8 cellular contexts compared by ENCODE assay signal in genomic region chr16:70253291-70254094, GRCh38. TPM values are rescaled to one million over a fixed set of nuclear protein-coding genes. Genes with fewer than 3 reads are reported as not detected.
DNase-seq lines count a peak whose midpoint lies in the region; ATAC-seq, FAIRE-seq and TF ChIP-seq lines count a peak whose summit lies in the region.

No MANE protein-coding gene starts in this region.

- ATAC-seq in GM12878, result no peak
- no peak for ATAC-seq in right lobe of liver

- H3K36me3 Mint-ChIP-seq in activated T-cell treated with anti-CD3 and anti-CD28 coated beads, Interleukin-2, amount 50 U/mL, for 24 hours (ENCODE audit: low read depth), result peaks cover 86% of the 10 kb centered on the region

- intact Hi-C loops in GM12878 (cut with micrococcal nuclease; ENCODE audit: unreplicated experiment), result loop anchor here (10.0 kb wide), 1 partner anchor 89 kb away; no protein-coding TSS in a partner anchor
- intact Hi-C loops in right lobe of liver (cut with DNase I), result loop anchor here in 1 of 2 donors (10.0 kb wide), 1 partner anchor 89 kb away; no protein-coding TSS in a partner anchor

- H4K20me1 ChIP-seq in GM12878 (ENCODE audit: control insufficient read depth, insufficient read depth), result no peaks in the 10 kb centered on the region

- no peak overlapping the region for H2AFZ ChIP-seq in GM12878 (ENCODE audit: control insufficient read depth, low read depth, low read length)

- RAD21 ChIA-PET in GM12878 (lab: Charles Lee; ENCODE audit: unreplicated experiment), result no interaction called here

- CTCF ChIA-PET in GM12878 (lab: Yijun Ruan, JAX), result interaction anchor here (3.2 kb wide), 1 partner anchor 9 kb away, joined by 13 read pairs; no protein-coding TSS in a partner anchor

- no peak for TF ChIP-seq RAD21 in GM12878 (IDR thresholded peaks at IDR 0.05; ENCODE audit: insufficient read depth, low read depth, low read length)

- no peaks in the 10 kb centered on the region for H3K9me3 Mint-ChIP-seq in activated T-cell treated with anti-CD3 and anti-CD28 coated beads, Interleukin-2, amount 50 U/mL, for 24 hours

- H3K4me3 Mint-ChIP-seq in activated T-cell treated with anti-CD3 and anti-CD28 coated beads, Interleukin-2, amount 50 U/mL, for 24 hours, result no peak overlapping the region

- peaks cover 26% of the 10 kb centered on the region for H3K79me2 ChIP-seq in GM12878 (ENCODE audit: control insufficient read depth, insufficient read depth, low read length)

- TF ChIP-seq POLR2A in GM12878 (IDR thresholded peaks at IDR 0.05; ENCODE audit: low read depth, low read length), result no peak; the same call in 1 of the 2 replicates
- no peak for TF ChIP-seq POLR2A in right lobe of liver (IDR thresholded peaks at IDR 0.05)

- no peaks in the 10 kb centered on the region for H3K9me3 ChIP-seq in GM12878 (replicated peaks; ENCODE audit: control insufficient read depth, insufficient read depth, low read length)
- H3K9me3 ChIP-seq in right lobe of liver, result no peaks in the 10 kb centered on the region

- in situ Hi-C loops in GM12878 (cut with MboI), result no loop called here

- no peaks in the 10 kb centered on the region for H3K27me3 Mint-ChIP-seq in activated T-cell treated with anti-CD3 and anti-CD28 coated beads, Interleukin-2, amount 50 U/mL, for 24 hours

- peak; percentile 52 for DNase-seq in activated T-cell treated with anti-CD3 and anti-CD28 coated beads, Interleukin-2, amount 50 U/mL, for 24 hours
- DNase-seq in activated T-cell treated with anti-CD3 and anti-CD28 coated beads for 4 hours, result no peak
- DNase-seq in NCI-H69 (lab: John Stamatoyannopoulos, UW), result peak; percentile 13
- DNase-seq in GM12878 (ENCODE audit: low read depth, low spot score), result no peak
- peak in 1 of 3 donors; percentile 47 for DNase-seq in right lobe of liver
- DNase-seq in ureter (ENCODE audit: low spot score), result peak; percentile 45
- DNase-seq in mucosa of gallbladder (ENCODE audit: low spot score), result no peak
- DNase-seq in KG1 (lab: John Stamatoyannopoulos, UW), result no peak

- H3K4me3 ChIP-seq in GM12878, result no peak overlapping the region
- H3K4me3 ChIP-seq in right lobe of liver, result no peak overlapping the region

- SMC1A ChIA-PET in GM12878 (lab: Charles Lee; ENCODE audit: uncharacterized antibody, unreplicated experiment), result no interaction called here

- H3K4me1 ChIP-seq in GM12878 (ENCODE audit: control insufficient read depth, insufficient read depth, low read length) (no peaks in the 10 kb centered on the region), right lobe of liver (peaks cover 0 to 20% (median 8%) of the 10 kb centered on the region in 4 donors)

- H3K27ac ChIP-seq in GM12878 (ENCODE audit: control insufficient read depth, insufficient read depth), result no peak overlapping the region
- H3K27ac ChIP-seq in right lobe of liver, result no peak overlapping the region

- H3K9ac ChIP-seq in GM12878 (ENCODE audit: control insufficient read depth, insufficient read depth, low read length), result no peak overlapping the region

- FAIRE-seq in GM12878 (lab: Jason Lieb, UNC), result no peak

- H3K4me2 ChIP-seq in GM12878 (ENCODE audit: control insufficient read depth, insufficient read depth), result no peak overlapping the region

- POLR2A ChIA-PET in GM12878 (lab: Charles Lee), result interaction anchor here (0.8 kb wide), 1 partner anchor 32 kb away, joined by 4 read pairs; no protein-coding TSS in a partner anchor

- TF ChIP-seq CTCF in GM12878 (IDR thresholded peaks at IDR 0.05 in 2 of 3, conservative IDR thresholded peaks at IDR 0.05 in 1 of 3; ENCODE audit: control insufficient read depth in 2 of 3, extremely low read depth in 1 of 3, insufficient read depth in 1 of 3, low read depth in 3 of 3, low read length in 3 of 3), result peak; percentile 35 to 71 (median 61)
- peak; percentile 34 to 38 (median 36) for TF ChIP-seq CTCF in right lobe of liver (IDR thresholded peaks at IDR 0.05)

- 85% methylated on average over 16 of the region's 16 CpGs for WGBS in GM12878 (ENCODE audit: insufficient coverage, insufficient replicate concordance, low lambda C conversion rate, missing lambda C conversion rate)
- WGBS in right lobe of liver (ENCODE audit: insufficient coverage, low coverage, low lambda C conversion rate, missing lambda C conversion rate), result 86% methylated on average over 3 of the region's 16 CpGs

- peaks cover 14% of the 10 kb centered on the region for H3K4me1 Mint-ChIP-seq in activated T-cell treated with anti-CD3 and anti-CD28 coated beads, Interleukin-2, amount 50 U/mL, for 24 hours (ENCODE audit: low read depth)

- H3K27me3 ChIP-seq in GM12878 (replicated peaks in 1 of 2; ENCODE audit: control insufficient read depth in 2 of 2, insufficient read depth in 2 of 2, low read length in 1 of 2), result no peaks in the 10 kb centered on the region
- H3K27me3 ChIP-seq in right lobe of liver, result no peaks in the 10 kb centered on the region

- peak overlapping the region; percentile 52 for H3K27ac Mint-ChIP-seq in activated T-cell treated with anti-CD3 and anti-CD28 coated beads, Interleukin-2, amount 50 U/mL, for 24 hours

- BruUV-seq in GM12878 (replicated peaks; lab: Mats Ljungman, UMichigan), result no TSS peak

- TF ChIP-seq EP300 in GM12878 (IDR thresholded peaks at IDR 0.05; ENCODE audit: borderline replicate concordance in 1 of 2, control insufficient read depth in 1 of 2, low read depth in 2 of 2, low read length in 2 of 2), result no peak

- H3K36me3 ChIP-seq in GM12878 (ENCODE audit: control insufficient read depth in 2 of 2, insufficient read depth in 2 of 2, low read length in 1 of 2), result peaks cover 27 to 37% of the 10 kb centered on the region in 2 experiments
- H3K36me3 ChIP-seq in right lobe of liver, result peaks cover 0 to 65% (median 47%) of the 10 kb centered on the region in 4 donors

TF ChIP-seq in GM12878, 131 proteins besides CTCF, POLR2A, EP300 and RAD21 (continues in another document):
- no peak for TF ChIP-seq NBN (IDR thresholded peaks at IDR 0.05)

RNA-seq across cellular contexts. Expression of gene EXOSC6, which starts 1.8 kb away (rescaled TPM):
- total RNA-seq in GM12878 (2013; cell fraction: nucleolus; rRNA removed), result 17.7 and 19.6 TPM in 2 replicates
- total RNA-seq in GM12878 (2014; rRNA removed), result 27.5 and 28.3 TPM in 2 replicates
- 14.7 and 15.4 TPM in 2 replicates for total RNA-seq in GM12878 (2014; rRNA removed; fragmentation: Illumina TruSeq; extraction: Trizol)
- total RNA-seq in GM12878 (2021), result 23.6 and 24.8 TPM in 2 replicates
- 5.2 TPM for polyA plus RNA-seq in GM12878 (2011; ENCODE audit: low read depth)
- polyA plus RNA-seq in GM12878 (2011; rRNA removed), result 9.6 and 11.1 TPM in 2 replicates
- 8.6 and 9.2 TPM in 2 replicates for polyA plus RNA-seq in GM12878 (2011; cell fraction: cytosol; rRNA removed)
- 3.9 and 6.5 TPM in 2 replicates for polyA plus RNA-seq in GM12878 (2011; cell fraction: nucleus; rRNA removed)
- polyA plus RNA-seq in GM12878 (2012), result 6.1 and 9.2 TPM in 2 replicates
- 10.6 and 11.8 TPM in 2 replicates for polyA plus RNA-seq in GM12878 (2014; fragmentation: Illumina TruSeq; extraction: Trizol)
- 1 to 10 TPM; 8.2 to 9.0 TPM for polyA plus RNA-seq in GM12878 (2014; fragmentation: Nextera tagmentation; extraction: Ambion mirVana)
- polyA plus RNA-seq in GM12878 (2014; rRNA removed), result 17.3 and 19.1 TPM in 2 replicates
- 10 to 100 TPM; 13.5 to 17.6 TPM for polyA plus RNA-seq in GM12878 (2016; fragmentation: Nextera tagmentation; extraction: Ambion mirVana)
- polyA minus RNA-seq in GM12878 (2011; rRNA and poly(A)+ RNA removed), result 4.2 and 5.3 TPM in 2 replicates
- 6.5 and 7.2 TPM in 2 replicates for polyA minus RNA-seq in GM12878 (2011; cell fraction: cytosol; rRNA and poly(A)+ RNA removed)
- polyA minus RNA-seq in GM12878 (2011; cell fraction: nucleus; rRNA and poly(A)+ RNA removed), result 4.2 and 9.6 TPM in 2 replicates
- total RNA-seq in right lobe of liver, result 10 to 100 TPM in 3 of 6 experiments, 1 to 10 TPM in 3; 6.1 to 13.1 (median 10.2) TPM
- total RNA-seq in ureter, result 25.6 TPM
- 19.5 TPM for total RNA-seq in mucosa of gallbladder

RNA-seq across cellular contexts. Expression of gene AARS1, which starts 35.8 kb away (rescaled TPM):
- 39.5 and 42.6 TPM in 2 replicates for total RNA-seq in GM12878 (2013; cell fraction: nucleolus; rRNA removed)
- total RNA-seq in GM12878 (2014; rRNA removed), result 96.0 and 96.5 TPM in 2 replicates
- 62.7 and 64.0 TPM in 2 replicates for total RNA-seq in GM12878 (2014; rRNA removed; fragmentation: Illumina TruSeq; extraction: Trizol)
- 101 and 107 TPM in 2 replicates for total RNA-seq in GM12878 (2021)
- 73.0 TPM for polyA plus RNA-seq in GM12878 (2011; ENCODE audit: low read depth)
- 79.0 and 97.9 TPM in 2 replicates for polyA plus RNA-seq in GM12878 (2011; rRNA removed)
- 90.2 and 102 TPM in 2 replicates for polyA plus RNA-seq in GM12878 (2011; cell fraction: cytosol; rRNA removed)
- 93.7 and 96.5 TPM in 2 replicates for polyA plus RNA-seq in GM12878 (2011; cell fraction: nucleus; rRNA removed)
- polyA plus RNA-seq in GM12878 (2012), result 105 and 112 TPM in 2 replicates
- polyA plus RNA-seq in GM12878 (2014; fragmentation: Illumina TruSeq; extraction: Trizol), result 86.4 and 98.5 TPM in 2 replicates
- 10 to 100 TPM; 21.5 to 47.7 TPM for polyA plus RNA-seq in GM12878 (2014; fragmentation: Nextera tagmentation; extraction: Ambion mirVana)
- polyA plus RNA-seq in GM12878 (2014; rRNA removed), result 78.8 and 82.9 TPM in 2 replicates
- polyA plus RNA-seq in GM12878 (2016; fragmentation: Nextera tagmentation; extraction: Ambion mirVana), result 100 to 1,000 TPM; 139 to 143 TPM
- polyA minus RNA-seq in GM12878 (2011; rRNA and poly(A)+ RNA removed), result 108 and 136 TPM in 2 replicates
- polyA minus RNA-seq in GM12878 (2011; cell fraction: cytosol; rRNA and poly(A)+ RNA removed), result 34.9 and 48.2 TPM in 2 replicates
- 25.9 and 42.8 TPM in 2 replicates for polyA minus RNA-seq in GM12878 (2011; cell fraction: nucleus; rRNA and poly(A)+ RNA removed)
- 10 to 100 TPM; 74.2 to 91.8 (median 80.7) TPM for total RNA-seq in right lobe of liver
- 155 TPM for total RNA-seq in ureter
- total RNA-seq in mucosa of gallbladder, result 85.4 TPM

RNA-seq across cellular contexts. Expression of gene DDX19B, which starts 45.5 kb away (rescaled TPM):
- 31.3 and 36.2 TPM in 2 replicates for total RNA-seq in GM12878 (2013; cell fraction: nucleolus; rRNA removed)
- total RNA-seq in GM12878 (2014; rRNA removed) (42.0 and 44.6 TPM in 2 replicates), GM12878 (2014; rRNA removed; fragmentation: Illumina TruSeq; extraction: Trizol) (34.2 and 37.7 TPM in 2 replicates), GM12878 (2021) (38.5 and 40.4 TPM in 2 replicates), right lobe of liver (10 to 100 TPM; 15.2 to 32.3 (median 20.0) TPM), ureter (35.8 TPM), mucosa of gallbladder (23.9 TPM)
- polyA plus RNA-seq in GM12878 (2011; ENCODE audit: low read depth), result 32.2 TPM
- polyA plus RNA-seq in GM12878 (2011; rRNA removed) (23.4 and 45.1 TPM in 2 replicates), GM12878 (2014; fragmentation: Illumina TruSeq; extraction: Trizol) (69.1 and 81.8 TPM in 2 replicates), GM12878 (2014; fragmentation: Nextera tagmentation; extraction: Ambion mirVana) (10 to 100 TPM; 14.1 to 17.6 TPM), GM12878 (2014; rRNA removed) (33.2 and 38.7 TPM in 2 replicates), GM12878 (2016; fragmentation: Nextera tagmentation; extraction: Ambion mirVana) (10 to 100 TPM; 54.8 to 55.2 TPM)
- polyA plus RNA-seq in GM12878 (2011; cell fraction: cytosol; rRNA removed), result 42.3 and 53.9 TPM in 2 replicates
- polyA plus RNA-seq in GM12878 (2011; cell fraction: nucleus; rRNA removed), result 38.8 and 53.3 TPM in 2 replicates
- polyA plus RNA-seq in GM12878 (2012), result 33.9 and 36.8 TPM in 2 replicates
- polyA minus RNA-seq in GM12878 (2011; rRNA and poly(A)+ RNA removed), result 16.1 and 18.2 TPM in 2 replicates
- 6.4 and 9.3 TPM in 2 replicates for polyA minus RNA-seq in GM12878 (2011; cell fraction: cytosol; rRNA and poly(A)+ RNA removed)
- polyA minus RNA-seq in GM12878 (2011; cell fraction: nucleus; rRNA and poly(A)+ RNA removed), result 5.4 and 7.6 TPM in 2 replicates

Comparison
In these comparisons a context has a peak if more than half of its experiments do, and no peak if none do; other contexts are left out.
1. DNase-seq: peak in activated T-cell treated with anti-CD3 and anti-CD28 coated beads, Interleukin-2, amount 50 U/mL, for 24 hours (single experiment), NCI-H69 (single experiment) and ureter (single experiment); none in activated T-cell treated with anti-CD3 and anti-CD28 coated beads for 4 hours (single experiment), GM12878 (single experiment), mucosa of gallbladder (single experiment) and KG1 (single experiment).